In the genomic region with DNA sequence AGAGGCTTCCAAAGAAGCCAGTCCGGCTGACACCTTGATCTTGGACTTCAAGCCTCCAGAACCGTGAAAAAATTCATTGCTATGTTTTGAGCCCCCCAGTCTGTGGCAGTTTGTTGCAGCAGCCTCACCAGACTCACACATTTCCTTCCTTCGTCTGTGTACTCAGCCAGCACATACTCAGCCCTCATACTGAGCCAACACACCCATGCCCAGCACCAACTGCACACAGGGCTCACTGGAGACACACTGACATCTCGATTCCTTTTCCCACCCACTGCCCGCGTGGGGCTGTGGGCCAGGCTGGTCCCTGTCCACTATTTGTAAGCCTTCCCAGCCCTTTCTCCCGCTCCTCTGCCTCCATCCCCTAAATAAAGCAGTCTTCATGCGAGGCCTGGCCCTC, we compare ENCODE assay signal across 13 cellular contexts. TPM values are rescaled to one million over a fixed set of nuclear protein-coding genes. Genes with fewer than 3 reads are reported as not detected.
DNase-seq lines count a peak whose midpoint lies in the region; ATAC-seq and TF ChIP-seq lines count a peak whose summit lies in the region.
"Had no signal": no experiment of that assay in that cellular context is flagged by ENCODE, and none has a peak within 500 bp of the region (broad histone marks: within the 10 kb centered on the region; RNA-seq: fewer than 3 reads in every experiment).

No MANE protein-coding gene starts in this region.

- H3K27me3 ChIP-seq in breast epithelium (no peaks in the 10 kb centered on the region), upper lobe of left lung (no peaks in the 10 kb centered on the region), A673 (replicated peaks; ENCODE audit: insufficient read depth, low read depth, low read length, poor library complexity) (no peaks in the 10 kb centered on the region), WERI-Rb-1 (ENCODE audit: insufficient read depth, low read depth, severe bottlenecking) (no peaks in the 10 kb centered on the region), prostate gland (replicated peaks; ENCODE audit: insufficient read depth) (no peaks in the 10 kb centered on the region)

- DNase-seq in breast epithelium (ENCODE audit: low spot score in 2 of 2) = no peak
- no peak for DNase-seq in MCF 10A (ENCODE audit: unreplicated experiment)
- peak; percentile 39 for DNase-seq in dermis blood vessel endothelial cell
- peak; percentile 20 for DNase-seq in naive B cell
- DNase-seq in upper lobe of left lung = no peak
- no peak for DNase-seq in A673 (ENCODE audit: low spot score)
- no peak for DNase-seq in WERI-Rb-1
- no peak for DNase-seq in prostate gland (ENCODE audit: low spot score)
- DNase-seq: amniotic stem cell, glutamatergic neuron, NCI-H748 treated with DMSO at 0.1 percent for 48 hours had no signal

- CTCF ChIA-PET in MCF 10A (lab: Yijun Ruan, JAX) = interaction anchor here (1.1 to 1.7 kb wide), 2 partner anchors 10 to 71 kb away, joined by 4 to 5 read pairs; no protein-coding TSS in a partner anchor
- CTCF ChIA-PET in A673 (lab: Charles Lee) = no interaction called here

- H3K4me1 Mint-ChIP-seq in MCF 10A (ENCODE audit: insufficient read depth, unreplicated experiment) (no peaks in the 10 kb centered on the region), naive B cell (peaks cover 29 to 57% (median 40%) of the 10 kb centered on the region in 3 donors)

- TF ChIP-seq POLR2A in breast epithelium (IDR thresholded peaks at IDR 0.05) = no peak
- no peak for TF ChIP-seq POLR2A in upper lobe of left lung (IDR thresholded peaks at IDR 0.05)
- TF ChIP-seq POLR2A in prostate gland (IDR thresholded peaks at IDR 0.05) = no peak

- POLR2A ChIA-PET in MCF 10A (lab: Yijun Ruan, JAX) (no interaction called here), A673 (lab: Charles Lee; ENCODE audit: low non-redundant PET) (no interaction called here)

- H3K4me1 ChIP-seq in breast epithelium (no peaks in the 10 kb centered on the region), upper lobe of left lung (peaks cover 16 to 29% (median 24%) of the 10 kb centered on the region in 4 donors), A673 (ENCODE audit: insufficient read depth, low read length, poor library complexity, severe bottlenecking) (no peaks in the 10 kb centered on the region), prostate gland (replicated peaks) (no peaks in the 10 kb centered on the region)

- H3K4me3 Mint-ChIP-seq in MCF 10A (ENCODE audit: unreplicated experiment) (no peak overlapping the region), naive B cell (peak overlapping the region; percentile 75 to 93 (median 88))

- no peaks in the 10 kb centered on the region for H3K36me3 Mint-ChIP-seq in MCF 10A (ENCODE audit: insufficient read depth, unreplicated experiment)
- peaks cover 6 to 14% of the 10 kb centered on the region in 2 donors for H3K36me3 Mint-ChIP-seq in naive B cell

- ATAC-seq in naive B cell (ENCODE audit: low read depth in 2 of 2) = peak; percentile 54 to 69
- ATAC-seq in upper lobe of left lung (ENCODE audit: low FRiP score in 2 of 2) = peak in 1 of 2 donors; percentile 1

- TF ChIP-seq CTCF in breast epithelium (IDR thresholded peaks at IDR 0.05) = no peak
- TF ChIP-seq CTCF in MCF 10A (IDR thresholded peaks at IDR 0.05; ENCODE audit: unreplicated experiment) = no peak
- no peak for TF ChIP-seq CTCF in upper lobe of left lung (IDR thresholded peaks at IDR 0.05)
- TF ChIP-seq CTCF in A673 (conservative IDR thresholded peaks at IDR 0.05; ENCODE audit: low read depth, low read length) = no peak
- TF ChIP-seq CTCF in WERI-Rb-1 (IDR thresholded peaks at IDR 0.05; ENCODE audit: low read depth, low read length) = no peak
- no peak for TF ChIP-seq CTCF in prostate gland (IDR thresholded peaks at IDR 0.05)

- H3K9me3 Mint-ChIP-seq in MCF 10A (ENCODE audit: unreplicated experiment) (peaks cover 14% of the 10 kb centered on the region), naive B cell (peaks cover 7 to 18% (median 12%) of the 10 kb centered on the region in 7 donors)

- BruUV-seq in MCF 10A (replicated peaks; lab: Mats Ljungman, UMichigan) (no TSS peak), A673 (replicated peaks; lab: Mats Ljungman, UMichigan) (no TSS peak)

- H3K27me3 Mint-ChIP-seq in MCF 10A (ENCODE audit: insufficient read depth, unreplicated experiment) (no peaks in the 10 kb centered on the region), naive B cell (no peaks in the 10 kb centered on the region)

- peak overlapping the region in 2 of 3 donors; percentile 20 to 48 for H3K4me3 ChIP-seq in breast epithelium
- H3K4me3 ChIP-seq in upper lobe of left lung = peak overlapping the region; percentile 1 to 42 (median 24)
- no peak overlapping the region for H3K4me3 ChIP-seq in A673 (ENCODE audit: low read depth, low read length, poor library complexity, severe bottlenecking)
- H3K4me3 ChIP-seq in WERI-Rb-1 (ENCODE audit: low read depth, low read length) = no peak overlapping the region
- no peak overlapping the region for H3K4me3 ChIP-seq in prostate gland

- WGBS in upper lobe of left lung, 2 donors = 34 to 43% methylated on average over 8 of the region's 8 CpGs
- WGBS in prostate gland = 67% methylated on average over 8 of the region's 8 CpGs

- H3K27ac Mint-ChIP-seq in MCF 10A (ENCODE audit: low read depth, unreplicated experiment) (no peak overlapping the region), naive B cell (peak overlapping the region; percentile 68 to 98 (median 92))

- no peaks in the 10 kb centered on the region for H3K36me3 ChIP-seq in breast epithelium
- H3K36me3 ChIP-seq in upper lobe of left lung = no peaks in the 10 kb centered on the region
- H3K36me3 ChIP-seq in A673 (ENCODE audit: insufficient read depth, low read length, poor library complexity, severe bottlenecking) = no peaks in the 10 kb centered on the region
- H3K36me3 ChIP-seq in WERI-Rb-1 = no peaks in the 10 kb centered on the region
- no peaks in the 10 kb centered on the region for H3K36me3 ChIP-seq in prostate gland

- intact Hi-C loops in breast epithelium (cut with DNase I; ENCODE audit: low total_unique reads) = no loop called here
- intact Hi-C loops in MCF 10A (cut with micrococcal nuclease) = no loop called here
- intact Hi-C loops in A673 (cut with micrococcal nuclease; ENCODE audit: unreplicated experiment) = no loop called here
- intact Hi-C loops in prostate gland (cut with DNase I) = no loop called here

- H3K27ac ChIP-seq in breast epithelium (peak overlapping the region; percentile 17 to 67), upper lobe of left lung (peak overlapping the region; percentile 69 to 82 (median 78)), A673 (ENCODE audit: low read depth, low read length, poor library complexity, severe bottlenecking) (no peak overlapping the region), WERI-Rb-1 (no peak overlapping the region), prostate gland (peak overlapping the region in 1 of 2 donors; percentile 66)

- no peak for TF ChIP-seq EP300 in upper lobe of left lung (IDR thresholded peaks at IDR 0.05)

- H3K9me3 ChIP-seq in breast epithelium (peaks cover 9 to 10% of the 10 kb centered on the region in 2 donors), upper lobe of left lung (peaks cover 0 to 11% (median 5%) of the 10 kb centered on the region in 4 donors), A673 (ENCODE audit: low read depth, low read length, poor library complexity, severe bottlenecking) (peaks cover 14% of the 10 kb centered on the region), WERI-Rb-1 (ENCODE audit: severe bottlenecking) (peaks cover 16% of the 10 kb centered on the region), prostate gland (no peaks in the 10 kb centered on the region)

RNA-seq across cellular contexts. Expression of a gene that starts 24.1 kb away (rescaled TPM):
- 1 to 10 TPM in 1 of 3 donors, under 1 TPM in 1, not detected in 1; under 0.01 to 3.8 TPM for total RNA-seq in breast epithelium
- total RNA-seq in MCF 10A (2022) = not detected in 2 replicates
- total RNA-seq in dermis blood vessel endothelial cell = under 0.01 and 0.05 TPM in 2 replicates
- polyA plus RNA-seq in naive B cell (ENCODE audit: low read depth in 6 of 6) = under 1 TPM in 1 of 6 donors, not detected in 5; 0.19 TPM
- total RNA-seq in upper lobe of left lung = 1 to 10 TPM; 1.1 to 2.4 (median 1.9) TPM
- total RNA-seq in A673 (2021) = not detected in 2 replicates
- 1 to 10 TPM; 1.1 to 4.3 TPM for total RNA-seq in prostate gland
- total RNA-seq: osteocyte had no signal
- polyA plus RNA-seq: BJ had no signal

RNA-seq across cellular contexts. Expression of a gene that starts 38.3 kb away (rescaled TPM):
- total RNA-seq in breast epithelium = not detected
- not detected in 2 replicates for total RNA-seq in MCF 10A (2022)
- not detected in 2 replicates for total RNA-seq in dermis blood vessel endothelial cell
- not detected for polyA plus RNA-seq in naive B cell (ENCODE audit: low read depth in 6 of 6)
- not detected for total RNA-seq in upper lobe of left lung
- not detected in 2 replicates for total RNA-seq in A673 (2021)
- 10 to 100 TPM in 1 of 2 donors, not detected in 1; 10.6 TPM for total RNA-seq in prostate gland
- total RNA-seq: osteocyte had no signal
- polyA plus RNA-seq: BJ had no signal

Comparison
In these comparisons a context has a peak if more than half of its experiments do, and no peak if none do; other contexts are left out.
1. DNase-seq: peak in dermis blood vessel endothelial cell (single experiment) and naive B cell (single experiment); none in breast epithelium (0 of 2), MCF 10A (single experiment), upper lobe of left lung (0 of 2), A673 (single experiment), WERI-Rb-1 (single experiment) and prostate gland (single experiment).
2. H3K27ac ChIP-seq: peak in breast epithelium (2 of 2) and upper lobe of left lung (4 of 4); none in A673 (single experiment) and WERI-Rb-1 (single experiment).
3. H3K4me3 ChIP-seq: peak in breast epithelium (2 of 3) and upper lobe of left lung (4 of 4); none in A673 (single experiment), WERI-Rb-1 (single experiment) and prostate gland (0 of 2).